1 cellular context compared by ENCODE assay signal in the genomic region with DNA sequence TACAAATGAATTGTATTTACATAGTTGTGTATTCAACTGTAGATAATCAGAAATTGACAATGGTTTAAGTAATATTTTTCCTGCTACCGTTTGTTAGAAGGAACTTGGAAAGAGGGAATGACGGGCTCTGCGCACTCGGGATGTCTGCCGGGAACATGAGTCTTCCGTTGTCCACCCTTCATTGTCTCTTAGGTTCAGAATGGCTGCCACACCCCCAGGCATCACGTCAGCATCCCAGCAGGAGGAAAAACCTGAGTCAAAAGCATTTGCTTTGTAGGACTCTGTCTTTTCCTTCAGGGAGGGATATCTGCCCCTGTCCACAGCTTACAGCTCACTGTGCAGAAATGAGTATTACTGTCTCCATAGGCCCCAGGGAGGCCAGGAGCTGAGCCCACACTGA.
A peak's percentile ranks its signal among the peaks of the same experiment; 100 is the strongest.
TF ChIP-seq lines count a peak whose summit lies in the region.

No MANE protein-coding gene starts in this region.

TF ChIP-seq in K562, 482 proteins besides CTCF, POLR2A, EP300 and RAD21:
- TF ChIP-seq TEAD4 (IDR thresholded peaks at IDR 0.05; ENCODE audit: low read length) (no peak), TEAD4 (CRISPR knock-in tag; IDR thresholded peaks at IDR 0.05; ENCODE audit: borderline replicate concordance) (no peak), CCAR2 (IDR thresholded peaks at IDR 0.05; ENCODE audit: low read depth, low read length) (no peak), TBP (optimal IDR thresholded peaks at IDR 0.05; ENCODE audit: low read depth, low read length) (no peak), SMAD1 (IDR thresholded peaks at IDR 0.05; ENCODE audit: low read depth, low read length, partially characterized antibody) (no peak), LARP7 (IDR thresholded peaks at IDR 0.05) (no peak), ZNF696 (CRISPR knock-in tag; conservative IDR thresholded peaks at IDR 0.05) (no peak), ATF1 (CRISPR knock-in tag; IDR thresholded peaks at IDR 0.05) (no peak), ATF1 (tag; IDR thresholded peaks at IDR 0.05) (no peak), RBM25 (IDR thresholded peaks at IDR 0.05; ENCODE audit: low read depth, low read length, severe bottlenecking) (peak; percentile 40)
